Comparison of ENCODE assay signal across 1 cellular context in genomic region chr14:104341532-104342434, GRCh38.
A peak's percentile ranks its signal among the peaks of the same experiment; 100 is the strongest.
TF ChIP-seq lines count a peak whose summit lies in the region.

No MANE protein-coding gene starts in this region.

TF ChIP-seq in HEK293, 187 proteins besides CTCF, POLR2A, EP300 and RAD21 (continued from another document and continues in another):
- TF ChIP-seq HIC1 (tag by site-specific recombination; IDR thresholded peaks at IDR 0.05) (no peak), PATZ1 (tag by site-specific recombination; IDR thresholded peaks at IDR 0.05) (peak; percentile 30; the same call in 1 of the 2 replicates), ZXDB (tag by site-specific recombination; IDR thresholded peaks at IDR 0.05) (peak; percentile 80), ZNF692 (tag by site-specific recombination; IDR thresholded peaks at IDR 0.05) (peak; percentile 38; the same call in 1 of the 2 replicates), SP2 (tag by site-specific recombination; IDR thresholded peaks at IDR 0.05) (peak; percentile 62), PRDM10 (tag by site-specific recombination; IDR thresholded peaks at IDR 0.05) (peak; percentile 88), TCF7L2 (IDR thresholded peaks at IDR 0.05; ENCODE audit: borderline replicate concordance, low read depth, low read length) (no peak), ZNF140 (tag by site-specific recombination; IDR thresholded peaks at IDR 0.05) (no peak), ZFP37 (tag by site-specific recombination; IDR thresholded peaks at IDR 0.05) (no peak), ZNF48 (tag by site-specific recombination; IDR thresholded peaks at IDR 0.05) (no peak), ZNF621 (tag by site-specific recombination; IDR thresholded peaks at IDR 0.05) (no peak), ZNF555 (tag by site-specific recombination; conservative IDR thresholded peaks at IDR 0.05) (no peak), ZSCAN4 (tag by site-specific recombination; IDR thresholded peaks at IDR 0.05) (no peak), REST (tag by site-specific recombination; IDR thresholded peaks at IDR 0.05) (peak; percentile 14; the same call in 1 of the 2 replicates), GLI2 (tag by site-specific recombination; IDR thresholded peaks at IDR 0.05; ENCODE audit: borderline replicate concordance, low read depth) (no peak), ZNF391 (tag by site-specific recombination; IDR thresholded peaks at IDR 0.05; ENCODE audit: borderline replicate concordance, low read depth) (peak; percentile 62; the same call in 1 of the 2 replicates), ZNF560 (tag by site-specific recombination; IDR thresholded peaks at IDR 0.05; ENCODE audit: borderline replicate concordance) (no peak), ZNF423 (tag by site-specific recombination; IDR thresholded peaks at IDR 0.05) (no peak), PBX3 (CRISPR knock-in tag; IDR thresholded peaks at IDR 0.05) (no peak), FEZF1 (tag by site-specific recombination; IDR thresholded peaks at IDR 0.05) (no peak), GFI1B (tag by site-specific recombination; IDR thresholded peaks at IDR 0.05) (no peak), HOXC10 (CRISPR knock-in tag; IDR thresholded peaks at IDR 0.05) (no peak), ZNF664 (tag by site-specific recombination; IDR thresholded peaks at IDR 0.05) (no peak), INSM2 (tag by site-specific recombination; IDR thresholded peaks at IDR 0.05) (no peak), ZNF398 (tag by site-specific recombination; IDR thresholded peaks at IDR 0.05) (no peak), KLF17 (tag by site-specific recombination; IDR thresholded peaks at IDR 0.05) (0 out of 2 replicates have a peak, but pooled peaks have one; percentile 43), ZNF24 (tag by site-specific recombination; IDR thresholded peaks at IDR 0.05) (0 out of 2 replicates have a peak, but pooled peaks have one; percentile 65), ZNF350 (tag by site-specific recombination; IDR thresholded peaks at IDR 0.05) (no peak), PRDM4 (tag by site-specific recombination; IDR thresholded peaks at IDR 0.05) (0 out of 2 replicates have a peak, but pooled peaks have one; percentile 5)
